26 cellular contexts compared by ENCODE assay signal in genomic region chr1:246367046-246367445, GRCh38.
"Had no signal": no experiment of that assay in that cellular context is flagged by ENCODE, and none has a peak within 500 bp of the region (broad histone marks: within the 10 kb centered on the region; RNA-seq: fewer than 3 reads in every experiment).

No MANE protein-coding gene starts in this region.

- H3K4me2 ChIP-seq: neural progenitor cell had no signal

- H3K36me3 ChIP-seq: brain microvascular endothelial cell, gastroesophageal sphincter, neural progenitor cell, transverse colon had no signal

- H3K27me3 ChIP-seq: brain microvascular endothelial cell, gastroesophageal sphincter, neural progenitor cell, transverse colon had no signal

- H3K4me3 ChIP-seq: gastroesophageal sphincter, neural progenitor cell, transverse colon had no signal

- H3K4me1 Mint-ChIP-seq: neural progenitor cell had no signal

- H3K27me3 Mint-ChIP-seq: activated naive CD8-positive, alpha-beta T cell treated with anti-CD3 and anti-CD28 coated beads for 36 hours; memory B cell had no signal

- ATAC-seq: gastroesophageal sphincter, left colon, natural killer cell, right cardiac atrium had no signal

- H3K4me3 Mint-ChIP-seq: activated naive CD4-positive, alpha-beta T cell treated with anti-CD3 and anti-CD28 coated beads for 36 hours; activated naive CD8-positive, alpha-beta T cell treated with anti-CD3 and anti-CD28 coated beads for 36 hours; activated T-helper 1 cell treated with anti-CD3 and anti-CD28 coated beads, Interleukin-12 subunit alpha, Interleukin-12 subunit beta, Interleukin-2, Interleukin-4 antibody, amounts not matched to agents 30 ng/mL and 10 ng/mL and 1 ng/mL, durations not matched to agents 14 hours and 24 hours and 36 hours; memory B cell; natural killer cell; neural progenitor cell had no signal

- H3K36me3 Mint-ChIP-seq: natural killer cell, neural progenitor cell had no signal

- H3K9me3 ChIP-seq: gastroesophageal sphincter, transverse colon had no signal

- H3K9ac ChIP-seq: neural progenitor cell had no signal

- H3K27ac Mint-ChIP-seq: activated naive CD4-positive, alpha-beta T cell treated with anti-CD3 and anti-CD28 coated beads for 36 hours; activated naive CD8-positive, alpha-beta T cell treated with anti-CD3 and anti-CD28 coated beads for 36 hours; activated T-helper 1 cell treated with anti-CD3 and anti-CD28 coated beads, Interleukin-12 subunit alpha, Interleukin-12 subunit beta, Interleukin-2, Interleukin-4 antibody, amounts not matched to agents 30 ng/mL and 10 ng/mL and 1 ng/mL, durations not matched to agents 14 hours and 24 hours and 36 hours; memory B cell; natural killer cell; neural progenitor cell had no signal

- DNase-seq: activated CD4-positive, alpha-beta T cell treated with anti-CD3 and anti-CD28 coated beads for 4 hours; activated CD4-positive, alpha-beta T cell treated with anti-CD3 and anti-CD28 coated beads, Interleukin-2, amount 50 U/mL, for 4 hours; activated effector memory CD4-positive, alpha-beta T cell treated with anti-CD3 and anti-CD28 coated beads, Interleukin-2, amount 50 U/mL, for 16 hours; activated naive CD4-positive, alpha-beta T cell treated with anti-CD3 and anti-CD28 coated beads for 36 hours; activated naive CD8-positive, alpha-beta T cell treated with anti-CD3 and anti-CD28 coated beads for 36 hours; activated T-cell treated with anti-CD3 and anti-CD28 coated beads for 4 hours; amniotic stem cell; brain microvascular endothelial cell; caudate nucleus; head of caudate nucleus; hippocampal formation; kidney; left colon; natural killer cell; occipital lobe; posterior cingulate gyrus; right cardiac atrium; stimulated activated CD4-positive, alpha-beta T cell treated with anti-CD3 and anti-CD28 coated beads, Interleukin-15, amount 100 ng/mL, for 24 hours; stimulated activated CD4-positive, alpha-beta T cell treated with anti-CD3 and anti-CD28 coated beads, Interleukin-2, amount 100 ng/mL, for 24 hours; stimulated activated naive CD4-positive, alpha-beta T cell; transverse colon had no signal

- H3K27ac ChIP-seq: brain microvascular endothelial cell, gastroesophageal sphincter, neural progenitor cell, transverse colon, VCaP had no signal

- H2AFZ ChIP-seq: neural progenitor cell had no signal

- H3K4me1 ChIP-seq: gastroesophageal sphincter, transverse colon had no signal

- H3K9me3 Mint-ChIP-seq: activated naive CD8-positive, alpha-beta T cell treated with anti-CD3 and anti-CD28 coated beads for 36 hours; activated T-helper 1 cell treated with anti-CD3 and anti-CD28 coated beads, Interleukin-12 subunit alpha, Interleukin-12 subunit beta, Interleukin-2, Interleukin-4 antibody, amounts not matched to agents 30 ng/mL and 10 ng/mL and 1 ng/mL, durations not matched to agents 14 hours and 24 hours and 36 hours; memory B cell; natural killer cell had no signal
